In genomic region chr16:48393843-48394703, GRCh38 we compare ENCODE assay signal across 12 cellular contexts. TPM values are rescaled to one million over a fixed set of nuclear protein-coding genes. Genes with fewer than 3 reads are reported as not detected.
DNase-seq lines count a peak whose midpoint lies in the region; ATAC-seq, FAIRE-seq and TF ChIP-seq lines count a peak whose summit lies in the region.
"Had no signal": no experiment of that assay in that cellular context is flagged by ENCODE, and none has a peak within 500 bp of the region (broad histone marks: within the 10 kb centered on the region; RNA-seq: fewer than 3 reads in every experiment).

No MANE protein-coding gene starts in this region.

- peak overlapping the region; percentile 7; the same call in 1 of the 2 replicates for H3K4me2 ChIP-seq in K562 (ENCODE audit: insufficient read depth, low read length)

- peak overlapping the region; percentile 1 for H3K27ac Mint-ChIP-seq in T-helper 2 cell treated with Interferon-gamma antibody and Interleukin-4, amounts not matched to agents 5 μg/mL and 100 μg/mL, for 36 hours
- H3K27ac Mint-ChIP-seq in naive thymus-derived CD4-positive, alpha-beta T cell = peak overlapping the region in 3 of 9 donors; percentile 1 to 28 (median 10)

- DNase-seq in T-helper 2 cell treated with Interferon-gamma antibody and Interleukin-4, amounts not matched to agents 5 μg/mL and 100 μg/mL, for 36 hours (ENCODE audit: low spot score) = no peak
- DNase-seq in T-helper 2 cell (no peak), K562 (ENCODE audit: extremely low read depth in 1 of 4, low spot score in 3 of 4) (peak in 2 of 4 experiments; percentile 28 to 51), iris pigment epithelial cell (ENCODE audit: low read depth) (peak; percentile 89), stomach (no peak), germinal center (ENCODE audit: low spot score) (no peak)
- no peak for DNase-seq in naive thymus-derived CD4-positive, alpha-beta T cell
- DNase-seq: 8988T, NCI-H187 treated with DMSO at 0.1 percent for 48 hours had no signal

- WGBS in K562 (ENCODE audit: insufficient coverage, low coverage, missing lambda C conversion rate) = 21% methylated on average over 17 of the region's 17 CpGs
- WGBS in stomach, 5 donors = 87 to 91% (median 88%) methylated on average over 17 of the region's 17 CpGs

- POLR2A ChIA-PET in K562 (lab: Yijun Ruan, JAX) = interaction anchor here (0.6 to 1.3 kb wide), 10 partner anchors 9 to 1389 kb away, joined by 3 to 6 read pairs (median 3); partner anchors contain the start of gene SIAH1
- POLR2A ChIA-PET in naive thymus-derived CD4-positive, alpha-beta T cell (lab: Charles Lee) = interaction anchor here (0.8 kb wide), 1 partner anchor 8 kb away, joined by 3 read pairs; no protein-coding TSS in a partner anchor

- peak overlapping the region; percentile 78 for H2AFZ ChIP-seq in K562 (ENCODE audit: low read depth, low read length)

- TF ChIP-seq CTCF in K562 (IDR thresholded peaks at IDR 0.05 in 2 of 3, conservative IDR thresholded peaks at IDR 0.05 in 1 of 3; ENCODE audit: insufficient read depth in 2 of 3, low read depth in 1 of 3, low read length in 3 of 3) = no peak
- no peak for TF ChIP-seq CTCF in stomach (IDR thresholded peaks at IDR 0.05)

- CTCF ChIA-PET in K562 (lab: Yijun Ruan, JAX; ENCODE audit: low intra/inter-chr PET ratio) = no interaction called here
- CTCF ChIA-PET in naive thymus-derived CD4-positive, alpha-beta T cell (lab: Charles Lee) = interaction anchor here (0.6 to 0.8 kb wide), 3 partner anchors 40 to 1527 kb away, joined by 3 to 4 read pairs (median 4); no protein-coding TSS in a partner anchor

- H3K27me3 ChIP-seq in K562 (ENCODE audit: control insufficient read depth in 2 of 2, insufficient read depth in 2 of 2, low read length in 2 of 2) = no peaks in the 10 kb centered on the region
- no peaks in the 10 kb centered on the region for H3K27me3 ChIP-seq in stomach
- no peaks in the 10 kb centered on the region for H3K27me3 ChIP-seq in naive thymus-derived CD4-positive, alpha-beta T cell (ENCODE audit: control insufficient read depth in 2 of 2, insufficient read depth in 2 of 2, low read length in 2 of 2)
- H3K27me3 ChIP-seq: right lobe of liver had no signal

- H3K4me1 ChIP-seq in K562 (replicated peaks in 1 of 2; ENCODE audit: control insufficient read depth in 2 of 2, insufficient read depth in 2 of 2, low read length in 2 of 2) (peaks cover 0 to 10% of the 10 kb centered on the region in 2 experiments; a peak in 3 of 5 replicates), stomach (peaks cover 0 to 4% (median 2%) of the 10 kb centered on the region in 4 donors)
- H3K4me1 ChIP-seq in naive thymus-derived CD4-positive, alpha-beta T cell (ENCODE audit: control insufficient read depth in 2 of 2, insufficient read depth in 2 of 2, low read length in 2 of 2) = no peaks in the 10 kb centered on the region

- H3K9me1 ChIP-seq in K562 (ENCODE audit: control insufficient read depth, insufficient read depth, low read length) = no peaks in the 10 kb centered on the region

- in situ Hi-C loops in K562 (cut with MboI) = no loop called here

- H3K36me3 ChIP-seq in K562 (ENCODE audit: control insufficient read depth, insufficient read depth, low read length) = no peaks in the 10 kb centered on the region
- no peaks in the 10 kb centered on the region for H3K36me3 ChIP-seq in stomach
- H3K36me3 ChIP-seq in naive thymus-derived CD4-positive, alpha-beta T cell (ENCODE audit: control insufficient read depth in 2 of 3, insufficient read depth in 3 of 3, low read length in 3 of 3) = no peaks in the 10 kb centered on the region
- H3K36me3 ChIP-seq: right lobe of liver had no signal

- ATAC-seq in K562 = peak; percentile 67
- ATAC-seq in naive thymus-derived CD4-positive, alpha-beta T cell = no peak
- no peak for ATAC-seq in HG03469 (IDR thresholded peaks at IDR 0.05; ENCODE audit: unreplicated experiment)

- FAIRE-seq in K562 (lab: Jason Lieb, UNC) = no peak
- FAIRE-seq: endometrium had no signal

- no peak overlapping the region for H3K4me3 Mint-ChIP-seq in T-helper 2 cell treated with Interferon-gamma antibody and Interleukin-4, amounts not matched to agents 5 μg/mL and 100 μg/mL, for 36 hours
- no peak overlapping the region for H3K4me3 Mint-ChIP-seq in naive thymus-derived CD4-positive, alpha-beta T cell

- TF ChIP-seq EP300 in K562 (IDR thresholded peaks at IDR 0.05; ENCODE audit: low read length) = no peak
- TF ChIP-seq EP300 in stomach (IDR thresholded peaks at IDR 0.05) = no peak

- H4K20me1 ChIP-seq in K562 (replicated peaks; ENCODE audit: control insufficient read depth, insufficient read depth, low read length) = no peaks in the 10 kb centered on the region

- no peaks in the 10 kb centered on the region for H3K79me2 ChIP-seq in K562 (ENCODE audit: control insufficient read depth, insufficient read depth, low read length)

- no peak for TF ChIP-seq RAD21 in K562 (CRISPR knock-in tag; conservative IDR thresholded peaks at IDR 0.05 in 1 of 2, IDR thresholded peaks at IDR 0.05 in 1 of 2)

- intact Hi-C loops in K562 (cut with micrococcal nuclease) (no loop called here), stomach (cut with DNase I; ENCODE audit: low total_unique reads) (no loop called here)
- intact Hi-C loops in naive thymus-derived CD4-positive, alpha-beta T cell (cut with micrococcal nuclease) = no loop called here

- peaks cover 5% of the 10 kb centered on the region for H3K4me1 Mint-ChIP-seq in T-helper 2 cell treated with Interferon-gamma antibody and Interleukin-4, amounts not matched to agents 5 μg/mL and 100 μg/mL, for 36 hours (ENCODE audit: low read depth)
- H3K4me1 Mint-ChIP-seq in naive thymus-derived CD4-positive, alpha-beta T cell = peaks cover 0 to 9% (median 0%) of the 10 kb centered on the region in 7 donors

- BruUV-seq in K562 (replicated peaks; lab: Mats Ljungman, UMichigan) = no TSS peak

- H3K9ac ChIP-seq in K562 (ENCODE audit: insufficient read depth in 1 of 2, low read depth in 2 of 2, low read length in 2 of 2) = no peak overlapping the region; a peak in 1 of 4 replicates

- no peak overlapping the region for H3K4me3 ChIP-seq in K562
- no peak overlapping the region for H3K4me3 ChIP-seq in stomach
- no peak overlapping the region for H3K4me3 ChIP-seq in naive thymus-derived CD4-positive, alpha-beta T cell (ENCODE audit: low read length)
- H3K4me3 ChIP-seq: right lobe of liver had no signal

- TF ChIP-seq POLR2A in K562 (conservative IDR thresholded peaks at IDR 0.05) = no peak
- TF ChIP-seq POLR2A in stomach (IDR thresholded peaks at IDR 0.05) = no peak

- no peaks in the 10 kb centered on the region for H3K27me3 Mint-ChIP-seq in T-helper 2 cell treated with Interferon-gamma antibody and Interleukin-4, amounts not matched to agents 5 μg/mL and 100 μg/mL, for 36 hours (ENCODE audit: low read depth)
- no peaks in the 10 kb centered on the region for H3K27me3 Mint-ChIP-seq in naive thymus-derived CD4-positive, alpha-beta T cell

- H3K9me3 ChIP-seq in K562 (replicated peaks; ENCODE audit: control insufficient read depth, insufficient read depth, low read depth, low read length) (no peaks in the 10 kb centered on the region), stomach (no peaks in the 10 kb centered on the region)
- H3K9me3 ChIP-seq in naive thymus-derived CD4-positive, alpha-beta T cell (ENCODE audit: control insufficient read depth in 2 of 3, low read length in 3 of 3) = no peaks in the 10 kb centered on the region
- H3K9me3 ChIP-seq: right lobe of liver had no signal

- H3K27ac ChIP-seq in K562 (ENCODE audit: extremely low read depth, low read depth, low read length) = no peak overlapping the region
- peak overlapping the region in 3 of 5 donors; percentile 47 to 73 (median 56) for H3K27ac ChIP-seq in stomach
- no peak overlapping the region for H3K27ac ChIP-seq in naive thymus-derived CD4-positive, alpha-beta T cell (ENCODE audit: low read depth, low read length)
- H3K27ac ChIP-seq: right lobe of liver had no signal

- no peaks in the 10 kb centered on the region for H3K36me3 Mint-ChIP-seq in T-helper 2 cell treated with Interferon-gamma antibody and Interleukin-4, amounts not matched to agents 5 μg/mL and 100 μg/mL, for 36 hours (ENCODE audit: low read depth)
- no peaks in the 10 kb centered on the region for H3K36me3 Mint-ChIP-seq in naive thymus-derived CD4-positive, alpha-beta T cell

- no peaks in the 10 kb centered on the region for H3K9me3 Mint-ChIP-seq in T-helper 2 cell treated with Interferon-gamma antibody and Interleukin-4, amounts not matched to agents 5 μg/mL and 100 μg/mL, for 36 hours
- H3K9me3 Mint-ChIP-seq in naive thymus-derived CD4-positive, alpha-beta T cell = no peaks in the 10 kb centered on the region

TF ChIP-seq in K562, 482 proteins besides CTCF, POLR2A, EP300 and RAD21 (continues in another document):
- peak; percentile 72 for TF ChIP-seq CEBPB (tag; IDR thresholded peaks at IDR 0.05)
- TF ChIP-seq CREB1 (IDR thresholded peaks at IDR 0.05) = no peak
- TF ChIP-seq CREB1 (CRISPR knock-in tag; IDR thresholded peaks at IDR 0.05) = peak; percentile 50; the same call in 1 of the 2 replicates

RNA-seq across cellular contexts. Expression of gene SIAH1, which starts 8.9 kb away (rescaled TPM):
- total RNA-seq in K562 (2011; cell fraction: chromatin; rRNA removed; ENCODE audit: low replicate concordance) = 28.3 and 61.3 TPM in 2 replicates
- total RNA-seq in K562 (2011; cell fraction: nucleolus; rRNA removed) = 17.8 and 25.7 TPM in 2 replicates
- total RNA-seq in K562 (2011; cell fraction: nucleoplasm; rRNA removed) = 37.4 and 58.5 TPM in 2 replicates
- total RNA-seq in K562 (2014; rRNA removed) = 10.9 and 11.2 TPM in 2 replicates
- 14.3 and 17.4 TPM in 2 replicates for total RNA-seq in K562 (2014; rRNA removed; fragmentation: Illumina TruSeq; extraction: Trizol)
- total RNA-seq in K562 (2015; rRNA removed; fragmentation: Illumina TruSeq; extraction: Trizol) = 12.5 and 12.7 TPM in 2 replicates
- total RNA-seq in K562 (2021) = 11.9 and 13.7 TPM in 2 replicates
- 11.7 and 13.0 TPM in 2 replicates for polyA plus RNA-seq in K562 (2011; rRNA removed)
- 9.5 and 11.8 TPM in 2 replicates for polyA plus RNA-seq in K562 (2011; cell fraction: cytosol; rRNA removed)
- polyA plus RNA-seq in K562 (2011; cell fraction: nucleus; rRNA removed) = 9.6 and 15.1 TPM in 2 replicates
- polyA plus RNA-seq in K562 (2012) = 9.5 and 13.5 TPM in 2 replicates
- 13.1 and 13.5 TPM in 2 replicates for polyA plus RNA-seq in K562 (2014; fragmentation: Illumina TruSeq; extraction: Trizol)
- 1 to 10 TPM; 4.1 to 6.5 TPM for polyA plus RNA-seq in K562 (2014; fragmentation: Nextera tagmentation; extraction: Ambion mirVana)
- polyA plus RNA-seq in K562 (2014; rRNA removed) = 9.6 and 14.0 TPM in 2 replicates
- 18.0 and 18.4 TPM in 2 replicates for polyA minus RNA-seq in K562 (2011; rRNA and poly(A)+ RNA removed)
- polyA minus RNA-seq in K562 (2011; cell fraction: cytosol; rRNA and poly(A)+ RNA removed) = 6.7 and 9.7 TPM in 2 replicates
- 9.2 and 18.0 TPM in 2 replicates for polyA minus RNA-seq in K562 (2011; cell fraction: nucleus; rRNA and poly(A)+ RNA removed)
- 10 to 100 TPM; 12.5 to 77.7 (median 33.3) TPM for total RNA-seq in stomach
- polyA plus RNA-seq in stomach = 10 to 100 TPM; 10.9 to 19.4 (median 11.4) TPM
- total RNA-seq in naive thymus-derived CD4-positive, alpha-beta T cell = 10 to 100 TPM; 14.5 to 51.1 (median 19.8) TPM
- 10 to 100 TPM; 16.4 to 21.2 TPM for polyA plus RNA-seq in naive thymus-derived CD4-positive, alpha-beta T cell

Comparison
In these comparisons a context has a peak if more than half of its experiments do, and no peak if none do; other contexts are left out.
1. H3K27ac ChIP-seq: peak in stomach (3 of 5); none in K562 (single experiment) and naive thymus-derived CD4-positive, alpha-beta T cell (single experiment).